ENCODE assay signal across 1 cellular context in genomic region chr22:43474161-43475101, GRCh38.
A peak's percentile ranks its signal among the peaks of the same experiment; 100 is the strongest.
TF ChIP-seq lines count a peak whose summit lies in the region.

No MANE protein-coding gene starts in this region.

TF ChIP-seq in HepG2, 621 proteins besides CTCF, POLR2A, EP300 and RAD21 (continued from another document and continues in another):
- TF ChIP-seq, protein P1, sequence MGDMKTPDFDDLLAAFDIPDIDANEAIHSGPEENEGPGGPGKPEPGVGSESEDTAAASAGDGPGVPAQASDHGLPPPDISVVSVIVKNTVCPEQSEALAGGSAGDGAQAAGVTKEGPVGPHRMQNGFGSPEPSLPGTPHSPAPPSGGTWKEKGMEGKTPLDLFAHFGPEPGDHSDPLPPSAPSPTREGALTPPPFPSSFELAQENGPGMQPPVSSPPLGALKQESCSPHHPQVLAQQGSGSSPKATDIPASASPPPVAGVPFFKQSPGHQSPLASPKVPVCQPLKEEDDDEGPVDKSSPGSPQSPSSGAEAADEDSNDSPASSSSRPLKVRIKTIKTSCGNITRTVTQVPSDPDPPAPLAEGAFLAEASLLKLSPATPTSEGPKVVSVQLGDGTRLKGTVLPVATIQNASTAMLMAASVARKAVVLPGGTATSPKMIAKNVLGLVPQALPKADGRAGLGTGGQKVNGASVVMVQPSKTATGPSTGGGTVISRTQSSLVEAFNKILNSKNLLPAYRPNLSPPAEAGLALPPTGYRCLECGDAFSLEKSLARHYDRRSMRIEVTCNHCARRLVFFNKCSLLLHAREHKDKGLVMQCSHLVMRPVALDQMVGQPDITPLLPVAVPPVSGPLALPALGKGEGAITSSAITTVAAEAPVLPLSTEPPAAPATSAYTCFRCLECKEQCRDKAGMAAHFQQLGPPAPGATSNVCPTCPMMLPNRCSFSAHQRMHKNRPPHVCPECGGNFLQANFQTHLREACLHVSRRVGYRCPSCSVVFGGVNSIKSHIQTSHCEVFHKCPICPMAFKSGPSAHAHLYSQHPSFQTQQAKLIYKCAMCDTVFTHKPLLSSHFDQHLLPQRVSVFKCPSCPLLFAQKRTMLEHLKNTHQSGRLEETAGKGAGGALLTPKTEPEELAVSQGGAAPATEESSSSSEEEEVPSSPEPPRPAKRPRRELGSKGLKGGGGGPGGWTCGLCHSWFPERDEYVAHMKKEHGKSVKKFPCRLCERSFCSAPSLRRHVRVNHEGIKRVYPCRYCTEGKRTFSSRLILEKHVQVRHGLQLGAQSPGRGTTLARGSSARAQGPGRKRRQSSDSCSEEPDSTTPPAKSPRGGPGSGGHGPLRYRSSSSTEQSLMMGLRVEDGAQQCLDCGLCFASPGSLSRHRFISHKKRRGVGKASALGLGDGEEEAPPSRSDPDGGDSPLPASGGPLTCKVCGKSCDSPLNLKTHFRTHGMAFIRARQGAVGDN (CRISPR knock-in tag; IDR thresholded peaks at IDR 0.05), result peak; percentile 86
- TF ChIP-seq POGZ (CRISPR knock-in tag; IDR thresholded peaks at IDR 0.05) (peak; percentile 42; the same call in 1 of the 2 replicates), ZNF292 (CRISPR knock-in tag; IDR thresholded peaks at IDR 0.05; ENCODE audit: borderline replicate concordance, low read depth) (peak; percentile 100), ZNF788 (CRISPR knock-in tag; IDR thresholded peaks at IDR 0.05; ENCODE audit: borderline replicate concordance) (peak; percentile 67; the same call in 1 of the 2 replicates), TARDBP (CRISPR knock-in tag; IDR thresholded peaks at IDR 0.05) (peak; percentile 45; the same call in 1 of the 2 replicates), HOMEZ (CRISPR knock-in tag; IDR thresholded peaks at IDR 0.05; ENCODE audit: low read depth) (no peak), GATAD2A (CRISPR knock-in tag; IDR thresholded peaks at IDR 0.05) (peak; percentile 49), NRL (CRISPR knock-in tag; IDR thresholded peaks at IDR 0.05; ENCODE audit: borderline replicate concordance) (0 out of 2 replicates have a peak, but pooled peaks have one; percentile 45), ZSCAN25 (CRISPR knock-in tag; IDR thresholded peaks at IDR 0.05) (peak; percentile 76), ZNF75D (CRISPR knock-in tag; IDR thresholded peaks at IDR 0.05; ENCODE audit: borderline replicate concordance) (no peak), ZNF367 (CRISPR knock-in tag; IDR thresholded peaks at IDR 0.05; ENCODE audit: borderline replicate concordance) (no peak), MLX (CRISPR knock-in tag; IDR thresholded peaks at IDR 0.05) (peak; percentile 77), SAP130 (CRISPR knock-in tag; IDR thresholded peaks at IDR 0.05; ENCODE audit: low read depth) (peak; percentile 70; the same call in 1 of the 2 replicates), ZNF121 (CRISPR knock-in tag; IDR thresholded peaks at IDR 0.05) (no peak), MTA1 (CRISPR knock-in tag; IDR thresholded peaks at IDR 0.05; ENCODE audit: borderline replicate concordance) (peak; percentile 93), ZNF746 (CRISPR knock-in tag; IDR thresholded peaks at IDR 0.05) (peak; percentile 75), NR2F1 (CRISPR knock-in tag; IDR thresholded peaks at IDR 0.05) (peak; percentile 81), ZNF609 (CRISPR knock-in tag; IDR thresholded peaks at IDR 0.05; ENCODE audit: borderline replicate concordance) (peak; percentile 51; the same call in 1 of the 2 replicates), SP5 (CRISPR knock-in tag; IDR thresholded peaks at IDR 0.05; ENCODE audit: borderline replicate concordance, low read depth) (peak; percentile 62), POGK (CRISPR knock-in tag; conservative IDR thresholded peaks at IDR 0.05) (peak; percentile 78), MIXL1 (CRISPR knock-in tag; IDR thresholded peaks at IDR 0.05) (no peak), HNF4G (IDR thresholded peaks at IDR 0.05; ENCODE audit: borderline replicate concordance, low read depth, low read length) (peak; percentile 73), HNF4G (CRISPR knock-in tag; IDR thresholded peaks at IDR 0.05; ENCODE audit: borderline replicate concordance, low read depth) (peak; percentile 96), HES4 (CRISPR knock-in tag; IDR thresholded peaks at IDR 0.05; ENCODE audit: borderline replicate concordance) (no peak), TFAP4 (IDR thresholded peaks at IDR 0.05; ENCODE audit: borderline replicate concordance, low read depth) (peak; percentile 80), ZNF33A (CRISPR knock-in tag; IDR thresholded peaks at IDR 0.05; ENCODE audit: borderline replicate concordance) (no peak), ZNF350 (CRISPR knock-in tag; IDR thresholded peaks at IDR 0.05; ENCODE audit: borderline replicate concordance, low read depth) (peak; percentile 58; the same call in 1 of the 2 replicates), ZMYM2 (CRISPR knock-in tag; IDR thresholded peaks at IDR 0.05) (0 out of 2 replicates have a peak, but pooled peaks have one; percentile 27), ZNF431 (CRISPR knock-in tag; IDR thresholded peaks at IDR 0.05; ENCODE audit: borderline replicate concordance, low read depth) (0 out of 2 replicates have a peak, but pooled peaks have one; percentile 42), RELA (CRISPR knock-in tag; IDR thresholded peaks at IDR 0.05) (no peak), ZSCAN21 (CRISPR knock-in tag; IDR thresholded peaks at IDR 0.05; ENCODE audit: borderline replicate concordance) (0 out of 2 replicates have a peak, but pooled peaks have one; percentile 55), SOX6 (IDR thresholded peaks at IDR 0.05) (no peak), SOX6 (CRISPR knock-in tag; IDR thresholded peaks at IDR 0.05) (peak; percentile 65), MED1 (CRISPR knock-in tag; IDR thresholded peaks at IDR 0.05) (peak; percentile 62), GABPB1 (CRISPR knock-in tag; IDR thresholded peaks at IDR 0.05) (peak; percentile 61), ZNF614 (CRISPR knock-in tag; IDR thresholded peaks at IDR 0.05; ENCODE audit: borderline replicate concordance) (0 out of 2 replicates have a peak, but pooled peaks have one; percentile 29), SMAD1 (CRISPR knock-in tag; IDR thresholded peaks at IDR 0.05; ENCODE audit: borderline replicate concordance, low read depth) (peak; percentile 27; the same call in 1 of the 2 replicates), SMYD3 (CRISPR knock-in tag; IDR thresholded peaks at IDR 0.05) (no peak)
- TF ChIP-seq, protein P2, sequence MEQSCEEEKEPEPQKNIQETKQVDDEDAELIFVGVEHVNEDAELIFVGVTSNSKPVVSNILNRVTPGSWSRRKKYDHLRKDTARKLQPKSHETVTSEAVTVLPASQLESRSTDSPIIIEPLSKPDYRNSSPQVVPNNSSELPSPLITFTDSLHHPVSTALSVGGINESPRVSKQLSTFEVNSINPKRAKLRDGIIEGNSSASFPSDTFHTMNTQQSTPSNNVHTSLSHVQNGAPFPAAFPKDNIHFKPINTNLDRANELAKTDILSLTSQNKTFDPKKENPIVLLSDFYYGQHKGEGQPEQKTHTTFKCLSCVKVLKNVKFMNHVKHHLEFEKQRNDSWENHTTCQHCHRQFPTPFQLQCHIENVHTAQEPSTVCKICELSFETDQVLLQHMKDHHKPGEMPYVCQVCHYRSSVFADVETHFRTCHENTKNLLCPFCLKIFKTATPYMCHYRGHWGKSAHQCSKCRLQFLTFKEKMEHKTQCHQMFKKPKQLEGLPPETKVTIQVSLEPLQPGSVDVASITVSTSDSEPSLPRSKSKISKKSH (CRISPR knock-in tag; IDR thresholded peaks at IDR 0.05; ENCODE audit: borderline replicate concordance), result 0 out of 2 replicates have a peak, but pooled peaks have one; percentile 62
- TF ChIP-seq, protein P3, sequence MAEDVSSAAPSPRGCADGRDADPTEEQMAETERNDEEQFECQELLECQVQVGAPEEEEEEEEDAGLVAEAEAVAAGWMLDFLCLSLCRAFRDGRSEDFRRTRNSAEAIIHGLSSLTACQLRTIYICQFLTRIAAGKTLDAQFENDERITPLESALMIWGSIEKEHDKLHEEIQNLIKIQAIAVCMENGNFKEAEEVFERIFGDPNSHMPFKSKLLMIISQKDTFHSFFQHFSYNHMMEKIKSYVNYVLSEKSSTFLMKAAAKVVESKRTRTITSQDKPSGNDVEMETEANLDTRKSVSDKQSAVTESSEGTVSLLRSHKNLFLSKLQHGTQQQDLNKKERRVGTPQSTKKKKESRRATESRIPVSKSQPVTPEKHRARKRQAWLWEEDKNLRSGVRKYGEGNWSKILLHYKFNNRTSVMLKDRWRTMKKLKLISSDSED (CRISPR knock-in tag; IDR thresholded peaks at IDR 0.05), result no peak
- TF ChIP-seq, protein P4, sequence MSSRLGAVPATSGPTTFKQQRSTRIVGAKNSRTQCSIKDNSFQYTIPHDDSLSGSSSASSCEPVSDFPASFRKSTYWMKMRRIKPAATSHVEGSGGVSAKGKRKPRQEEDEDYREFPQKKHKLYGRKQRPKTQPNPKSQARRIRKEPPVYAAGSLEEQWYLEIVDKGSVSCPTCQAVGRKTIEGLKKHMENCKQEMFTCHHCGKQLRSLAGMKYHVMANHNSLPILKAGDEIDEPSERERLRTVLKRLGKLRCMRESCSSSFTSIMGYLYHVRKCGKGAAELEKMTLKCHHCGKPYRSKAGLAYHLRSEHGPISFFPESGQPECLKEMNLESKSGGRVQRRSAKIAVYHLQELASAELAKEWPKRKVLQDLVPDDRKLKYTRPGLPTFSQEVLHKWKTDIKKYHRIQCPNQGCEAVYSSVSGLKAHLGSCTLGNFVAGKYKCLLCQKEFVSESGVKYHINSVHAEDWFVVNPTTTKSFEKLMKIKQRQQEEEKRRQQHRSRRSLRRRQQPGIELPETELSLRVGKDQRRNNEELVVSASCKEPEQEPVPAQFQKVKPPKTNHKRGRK (CRISPR knock-in tag; IDR thresholded peaks at IDR 0.05), result 0 out of 2 replicates have a peak, but pooled peaks have one; percentile 47
- TF ChIP-seq, protein P5, sequence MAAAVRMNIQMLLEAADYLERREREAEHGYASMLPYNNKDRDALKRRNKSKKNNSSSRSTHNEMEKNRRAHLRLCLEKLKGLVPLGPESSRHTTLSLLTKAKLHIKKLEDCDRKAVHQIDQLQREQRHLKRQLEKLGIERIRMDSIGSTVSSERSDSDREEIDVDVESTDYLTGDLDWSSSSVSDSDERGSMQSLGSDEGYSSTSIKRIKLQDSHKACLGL (CRISPR knock-in tag; IDR thresholded peaks at IDR 0.05), result 0 out of 2 replicates have a peak, but pooled peaks have one; percentile 44
